Comparison of ENCODE assay signal across 2 cellular contexts in the genomic region with DNA sequence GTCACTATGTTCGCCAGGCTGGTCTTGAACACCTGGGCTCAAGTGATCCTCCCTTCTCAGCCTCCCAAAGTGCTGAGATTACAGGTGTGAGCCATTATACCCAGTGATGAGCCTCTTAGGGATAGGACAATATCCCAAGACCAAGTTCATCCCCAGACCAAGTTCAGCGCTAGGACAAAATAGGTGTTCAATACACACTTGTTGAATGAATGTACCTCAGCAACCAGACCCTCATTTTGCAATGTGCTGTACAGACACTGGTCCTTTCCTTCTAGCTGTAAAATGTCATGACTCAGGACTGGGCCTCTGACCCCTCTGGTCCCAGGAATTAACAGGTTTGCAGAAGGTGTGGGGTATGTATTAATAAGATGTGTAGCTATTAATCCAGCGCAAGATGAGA.
TF ChIP-seq lines count a peak whose summit lies in the region.

No MANE protein-coding gene starts in this region.

TF ChIP-seq in HEK293, 187 proteins besides CTCF, POLR2A, EP300 and RAD21:
- TF ChIP-seq REPIN1 (tag by site-specific recombination; IDR thresholded peaks at IDR 0.05; ENCODE audit: low read depth) (no peak), SCRT1 (tag by site-specific recombination; IDR thresholded peaks at IDR 0.05; ENCODE audit: borderline replicate concordance) (peak; percentile 81; the same call in 1 of the 2 replicates), SCRT2 (tag by site-specific recombination; IDR thresholded peaks at IDR 0.05) (peak; percentile 76)

TF ChIP-seq in H1, 55 proteins besides CTCF, POLR2A, EP300 and RAD21:
- TF ChIP-seq CBX5 (IDR thresholded peaks at IDR 0.05; ENCODE audit: low read depth, low read length) (no peak), BRCA1 (IDR thresholded peaks at IDR 0.05; ENCODE audit: low read depth, low read length) (no peak), SIN3A (conservative IDR thresholded peaks at IDR 0.05 in 1 of 2, IDR thresholded peaks at IDR 0.05 in 1 of 2; ENCODE audit: low read depth in 1 of 2, low read length in 2 of 2) (no peak), SP2 (IDR thresholded peaks at IDR 0.05; ENCODE audit: low read length) (no peak), TEAD4 (IDR thresholded peaks at IDR 0.05; ENCODE audit: low read depth, low read length) (no peak), BACH1 (IDR thresholded peaks at IDR 0.05; ENCODE audit: low read length) (no peak), HDAC6 (IDR thresholded peaks at IDR 0.05; ENCODE audit: low read depth, low read length) (no peak), JUND (IDR thresholded peaks at IDR 0.05; ENCODE audit: low read length) (no peak), SIRT6 (IDR thresholded peaks at IDR 0.05; ENCODE audit: low read length) (no peak)
- TF ChIP-seq, protein P1, sequence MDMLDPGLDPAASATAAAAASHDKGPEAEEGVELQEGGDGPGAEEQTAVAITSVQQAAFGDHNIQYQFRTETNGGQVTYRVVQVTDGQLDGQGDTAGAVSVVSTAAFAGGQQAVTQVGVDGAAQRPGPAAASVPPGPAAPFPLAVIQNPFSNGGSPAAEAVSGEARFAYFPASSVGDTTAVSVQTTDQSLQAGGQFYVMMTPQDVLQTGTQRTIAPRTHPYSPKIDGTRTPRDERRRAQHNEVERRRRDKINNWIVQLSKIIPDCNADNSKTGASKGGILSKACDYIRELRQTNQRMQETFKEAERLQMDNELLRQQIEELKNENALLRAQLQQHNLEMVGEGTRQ (IDR thresholded peaks at IDR 0.05; ENCODE audit: low read length) = no peak
- TF ChIP-seq, protein P2, sequence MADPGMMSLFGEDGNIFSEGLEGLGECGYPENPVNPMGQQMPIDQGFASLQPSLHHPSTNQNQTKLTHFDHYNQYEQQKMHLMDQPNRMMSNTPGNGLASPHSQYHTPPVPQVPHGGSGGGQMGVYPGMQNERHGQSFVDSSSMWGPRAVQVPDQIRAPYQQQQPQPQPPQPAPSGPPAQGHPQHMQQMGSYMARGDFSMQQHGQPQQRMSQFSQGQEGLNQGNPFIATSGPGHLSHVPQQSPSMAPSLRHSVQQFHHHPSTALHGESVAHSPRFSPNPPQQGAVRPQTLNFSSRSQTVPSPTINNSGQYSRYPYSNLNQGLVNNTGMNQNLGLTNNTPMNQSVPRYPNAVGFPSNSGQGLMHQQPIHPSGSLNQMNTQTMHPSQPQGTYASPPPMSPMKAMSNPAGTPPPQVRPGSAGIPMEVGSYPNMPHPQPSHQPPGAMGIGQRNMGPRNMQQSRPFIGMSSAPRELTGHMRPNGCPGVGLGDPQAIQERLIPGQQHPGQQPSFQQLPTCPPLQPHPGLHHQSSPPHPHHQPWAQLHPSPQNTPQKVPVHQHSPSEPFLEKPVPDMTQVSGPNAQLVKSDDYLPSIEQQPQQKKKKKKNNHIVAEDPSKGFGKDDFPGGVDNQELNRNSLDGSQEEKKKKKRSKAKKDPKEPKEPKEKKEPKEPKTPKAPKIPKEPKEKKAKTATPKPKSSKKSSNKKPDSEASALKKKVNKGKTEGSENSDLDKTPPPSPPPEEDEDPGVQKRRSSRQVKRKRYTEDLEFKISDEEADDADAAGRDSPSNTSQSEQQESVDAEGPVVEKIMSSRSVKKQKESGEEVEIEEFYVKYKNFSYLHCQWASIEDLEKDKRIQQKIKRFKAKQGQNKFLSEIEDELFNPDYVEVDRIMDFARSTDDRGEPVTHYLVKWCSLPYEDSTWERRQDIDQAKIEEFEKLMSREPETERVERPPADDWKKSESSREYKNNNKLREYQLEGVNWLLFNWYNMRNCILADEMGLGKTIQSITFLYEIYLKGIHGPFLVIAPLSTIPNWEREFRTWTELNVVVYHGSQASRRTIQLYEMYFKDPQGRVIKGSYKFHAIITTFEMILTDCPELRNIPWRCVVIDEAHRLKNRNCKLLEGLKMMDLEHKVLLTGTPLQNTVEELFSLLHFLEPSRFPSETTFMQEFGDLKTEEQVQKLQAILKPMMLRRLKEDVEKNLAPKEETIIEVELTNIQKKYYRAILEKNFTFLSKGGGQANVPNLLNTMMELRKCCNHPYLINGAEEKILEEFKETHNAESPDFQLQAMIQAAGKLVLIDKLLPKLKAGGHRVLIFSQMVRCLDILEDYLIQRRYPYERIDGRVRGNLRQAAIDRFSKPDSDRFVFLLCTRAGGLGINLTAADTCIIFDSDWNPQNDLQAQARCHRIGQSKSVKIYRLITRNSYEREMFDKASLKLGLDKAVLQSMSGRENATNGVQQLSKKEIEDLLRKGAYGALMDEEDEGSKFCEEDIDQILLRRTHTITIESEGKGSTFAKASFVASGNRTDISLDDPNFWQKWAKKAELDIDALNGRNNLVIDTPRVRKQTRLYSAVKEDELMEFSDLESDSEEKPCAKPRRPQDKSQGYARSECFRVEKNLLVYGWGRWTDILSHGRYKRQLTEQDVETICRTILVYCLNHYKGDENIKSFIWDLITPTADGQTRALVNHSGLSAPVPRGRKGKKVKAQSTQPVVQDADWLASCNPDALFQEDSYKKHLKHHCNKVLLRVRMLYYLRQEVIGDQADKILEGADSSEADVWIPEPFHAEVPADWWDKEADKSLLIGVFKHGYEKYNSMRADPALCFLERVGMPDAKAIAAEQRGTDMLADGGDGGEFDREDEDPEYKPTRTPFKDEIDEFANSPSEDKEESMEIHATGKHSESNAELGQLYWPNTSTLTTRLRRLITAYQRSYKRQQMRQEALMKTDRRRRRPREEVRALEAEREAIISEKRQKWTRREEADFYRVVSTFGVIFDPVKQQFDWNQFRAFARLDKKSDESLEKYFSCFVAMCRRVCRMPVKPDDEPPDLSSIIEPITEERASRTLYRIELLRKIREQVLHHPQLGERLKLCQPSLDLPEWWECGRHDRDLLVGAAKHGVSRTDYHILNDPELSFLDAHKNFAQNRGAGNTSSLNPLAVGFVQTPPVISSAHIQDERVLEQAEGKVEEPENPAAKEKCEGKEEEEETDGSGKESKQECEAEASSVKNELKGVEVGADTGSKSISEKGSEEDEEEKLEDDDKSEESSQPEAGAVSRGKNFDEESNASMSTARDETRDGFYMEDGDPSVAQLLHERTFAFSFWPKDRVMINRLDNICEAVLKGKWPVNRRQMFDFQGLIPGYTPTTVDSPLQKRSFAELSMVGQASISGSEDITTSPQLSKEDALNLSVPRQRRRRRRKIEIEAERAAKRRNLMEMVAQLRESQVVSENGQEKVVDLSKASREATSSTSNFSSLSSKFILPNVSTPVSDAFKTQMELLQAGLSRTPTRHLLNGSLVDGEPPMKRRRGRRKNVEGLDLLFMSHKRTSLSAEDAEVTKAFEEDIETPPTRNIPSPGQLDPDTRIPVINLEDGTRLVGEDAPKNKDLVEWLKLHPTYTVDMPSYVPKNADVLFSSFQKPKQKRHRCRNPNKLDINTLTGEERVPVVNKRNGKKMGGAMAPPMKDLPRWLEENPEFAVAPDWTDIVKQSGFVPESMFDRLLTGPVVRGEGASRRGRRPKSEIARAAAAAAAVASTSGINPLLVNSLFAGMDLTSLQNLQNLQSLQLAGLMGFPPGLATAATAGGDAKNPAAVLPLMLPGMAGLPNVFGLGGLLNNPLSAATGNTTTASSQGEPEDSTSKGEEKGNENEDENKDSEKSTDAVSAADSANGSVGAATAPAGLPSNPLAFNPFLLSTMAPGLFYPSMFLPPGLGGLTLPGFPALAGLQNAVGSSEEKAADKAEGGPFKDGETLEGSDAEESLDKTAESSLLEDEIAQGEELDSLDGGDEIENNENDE (IDR thresholded peaks at IDR 0.05; ENCODE audit: insufficient replicate concordance, low read length) = no peak
